ENCODE assay signal across 12 cellular contexts in genomic region chr4:111064342-111064993, GRCh38.
DNase-seq lines count a peak whose midpoint lies in the region; ATAC-seq and TF ChIP-seq lines count a peak whose summit lies in the region.
"Had no signal": no experiment of that assay in that cellular context is flagged by ENCODE, and none has a peak within 500 bp of the region (broad histone marks: within the 10 kb centered on the region; RNA-seq: fewer than 3 reads in every experiment).

No MANE protein-coding gene starts in this region.

- no peak overlapping the region for H3K4me3 ChIP-seq in AG10803 (ENCODE audit: low read length)
- H3K4me3 ChIP-seq: heart left ventricle had no signal

- H3K27me3 Mint-ChIP-seq in HFFc6 (ENCODE audit: insufficient read depth): no peaks in the 10 kb centered on the region
- no peaks in the 10 kb centered on the region for H3K27me3 Mint-ChIP-seq in stimulated activated memory B cell treated with anti-CD40 and anti-IgM and Interleukin-4, amounts not matched to agents 10 μg/mL and 1 μg/mL and 100 μg/mL, for 72 hours

- peak overlapping the region; percentile 66; the same call in 1 of the 2 replicates for H3K4me3 Mint-ChIP-seq in HFFc6
- H3K4me3 Mint-ChIP-seq in stimulated activated memory B cell treated with anti-CD40 and anti-IgM and Interleukin-4, amounts not matched to agents 10 μg/mL and 1 μg/mL and 100 μg/mL, for 72 hours: no peak overlapping the region
- H3K4me3 Mint-ChIP-seq: natural killer cell had no signal

- peak; percentile 19; the same call in 1 of the 2 replicates for TF ChIP-seq CTCF in AG10803 (conservative IDR thresholded peaks at IDR 0.05; ENCODE audit: low read length)
- peak; percentile 39 for TF ChIP-seq CTCF in HFFc6 (IDR thresholded peaks at IDR 0.05)

- no peak overlapping the region for H3K27ac Mint-ChIP-seq in HFFc6
- no peak overlapping the region for H3K27ac Mint-ChIP-seq in stimulated activated memory B cell treated with anti-CD40 and anti-IgM and Interleukin-4, amounts not matched to agents 10 μg/mL and 1 μg/mL and 100 μg/mL, for 72 hours
- H3K27ac Mint-ChIP-seq: natural killer cell had no signal

- H3K4me1 Mint-ChIP-seq in HFFc6 (ENCODE audit: low read depth): no peaks in the 10 kb centered on the region; the same call in 1 of the 2 replicates
- no peaks in the 10 kb centered on the region for H3K4me1 Mint-ChIP-seq in stimulated activated memory B cell treated with anti-CD40 and anti-IgM and Interleukin-4, amounts not matched to agents 10 μg/mL and 1 μg/mL and 100 μg/mL, for 72 hours
- H3K4me1 Mint-ChIP-seq: natural killer cell had no signal

- no peaks in the 10 kb centered on the region for H3K36me3 Mint-ChIP-seq in HFFc6 (ENCODE audit: low read depth)
- H3K36me3 Mint-ChIP-seq in stimulated activated memory B cell treated with anti-CD40 and anti-IgM and Interleukin-4, amounts not matched to agents 10 μg/mL and 1 μg/mL and 100 μg/mL, for 72 hours: no peaks in the 10 kb centered on the region
- H3K36me3 Mint-ChIP-seq: natural killer cell had no signal

- no peaks in the 10 kb centered on the region for H3K9me3 Mint-ChIP-seq in HFFc6
- H3K9me3 Mint-ChIP-seq in stimulated activated memory B cell treated with anti-CD40 and anti-IgM and Interleukin-4, amounts not matched to agents 10 μg/mL and 1 μg/mL and 100 μg/mL, for 72 hours: no peaks in the 10 kb centered on the region

- DNase-seq in AG10803 (ENCODE audit: low read depth): peak; percentile 92
- DNase-seq in HFFc6: peak; percentile 93
- DNase-seq in OCI-M1 (lab: John Stamatoyannopoulos, UW): peak; percentile 83
- peak; percentile 31 for DNase-seq in fibroblast of peridontal ligament (ENCODE audit: extremely low read depth)
- no peak for DNase-seq in AML-193 (lab: John Stamatoyannopoulos, UW)
- DNase-seq in NCI-H146 (lab: John Stamatoyannopoulos, UW): no peak
- DNase-seq in cortex of kidney (lab: John Stamatoyannopoulos, UW): no peak
- DNase-seq: activated CD4-positive, alpha-beta T cell treated with anti-CD3 and anti-CD28 coated beads for 1 hour; anterior cingulate cortex; heart left ventricle; natural killer cell had no signal

- no peak for ATAC-seq in stimulated activated memory B cell treated with anti-CD40 and anti-IgM and Interleukin-4, amounts not matched to agents 10 μg/mL and 1 μg/mL and 100 μg/mL, for 72 hours
- ATAC-seq: heart left ventricle, natural killer cell had no signal

Comparison
In these comparisons a context has a peak if more than half of its experiments do, and no peak if none do; other contexts are left out.
1. DNase-seq: peak in AG10803 (single experiment), HFFc6 (single experiment), OCI-M1 (single experiment) and fibroblast of peridontal ligament (single experiment); none in AML-193 (0 of 2), NCI-H146 (single experiment) and cortex of kidney (single experiment).